In genomic region chr15:101641134-101641764, GRCh38 we compare ENCODE assay signal across 1 cellular context.
TF ChIP-seq lines count a peak whose summit lies in the region.

No MANE protein-coding gene starts in this region.

TF ChIP-seq in H1, 55 proteins besides CTCF, POLR2A, EP300 and RAD21 (continued from another document):
- TF ChIP-seq CHD7 (IDR thresholded peaks at IDR 0.05; ENCODE audit: insufficient replicate concordance, low read length), result no peak
- no peak for TF ChIP-seq TAF1 (IDR thresholded peaks at IDR 0.05; ENCODE audit: low read depth, low read length)
- no peak for TF ChIP-seq NRF1 (IDR thresholded peaks at IDR 0.05; ENCODE audit: low read depth, low read length)
- no peak for TF ChIP-seq HDAC2 (IDR thresholded peaks at IDR 0.05; ENCODE audit: borderline replicate concordance in 1 of 2, low read depth in 2 of 2, low read length in 2 of 2)
- no peak for TF ChIP-seq PHF8 (conservative IDR thresholded peaks at IDR 0.05; ENCODE audit: low read depth, low read length)
- no peak for TF ChIP-seq RFX5 (IDR thresholded peaks at IDR 0.05; ENCODE audit: borderline replicate concordance, low read depth, low read length)
- TF ChIP-seq KDM5A (IDR thresholded peaks at IDR 0.05; ENCODE audit: low read length), result no peak
- TF ChIP-seq RNF2 (IDR thresholded peaks at IDR 0.05; ENCODE audit: borderline replicate concordance, low read depth, low read length, missing control alignments, poor library complexity, severe bottlenecking), result no peak
- no peak for TF ChIP-seq SAP30 (IDR thresholded peaks at IDR 0.05; ENCODE audit: insufficient read depth, insufficient replicate concordance, low read length)
- no peak for TF ChIP-seq TAF7 (optimal IDR thresholded peaks at IDR 0.05; ENCODE audit: borderline replicate concordance, low read depth, low read length)
- TF ChIP-seq ASH2L (IDR thresholded peaks at IDR 0.05; ENCODE audit: low read length), result no peak
